ENCODE assay signal across 8 cellular contexts in genomic region chr2:156436477-156437085, GRCh38. TPM values are rescaled to one million over a fixed set of nuclear protein-coding genes. Genes with fewer than 3 reads are reported as not detected.
A peak's percentile ranks its signal among the peaks of the same experiment; 100 is the strongest.
DNase-seq lines count a peak whose midpoint lies in the region; ATAC-seq, FAIRE-seq and TF ChIP-seq lines count a peak whose summit lies in the region.

No MANE protein-coding gene starts in this region.

- no peak for DNase-seq in GM12891 (ENCODE audit: insufficient read length, low spot score)
- peak; percentile 44 for DNase-seq in activated CD8-positive, alpha-beta T cell treated with anti-CD3 and anti-CD28 coated beads, Interleukin-2, amount 10 ng/mL, durations not matched to agents 7 days and 5 days
- DNase-seq in fibroblast of mammary gland (ENCODE audit: low read depth) = no peak
- no peak for DNase-seq in nephron progenitor cell
- DNase-seq in NCI-H2029 (lab: John Stamatoyannopoulos, UW) = no peak
- no peak for DNase-seq in iPS-NIHi11 (ENCODE audit: low spot score)

- H3K27ac Mint-ChIP-seq in IgD-negative memory B cell = peak overlapping the region; percentile 80 to 98 (median 96)
- H3K27ac Mint-ChIP-seq in activated CD8-positive, alpha-beta T cell treated with anti-CD3 and anti-CD28 coated beads, Interleukin-2, amount 10 ng/mL, durations not matched to agents 7 days and 5 days = peak overlapping the region; percentile 88
- peak overlapping the region; percentile 90 for H3K27ac Mint-ChIP-seq in nephron progenitor cell

- no peak for TF ChIP-seq CTCF in fibroblast of mammary gland (conservative IDR thresholded peaks at IDR 0.05; ENCODE audit: control insufficient read depth, insufficient read depth, low read depth, low read length)
- TF ChIP-seq CTCF in nephron progenitor cell (IDR thresholded peaks at IDR 0.05) = no peak

- H3K4me1 Mint-ChIP-seq in IgD-negative memory B cell (peaks cover 17 to 26% (median 24%) of the 10 kb centered on the region in 3 donors), nephron progenitor cell (peaks cover 48% of the 10 kb centered on the region)
- H3K4me1 Mint-ChIP-seq in activated CD8-positive, alpha-beta T cell treated with anti-CD3 and anti-CD28 coated beads, Interleukin-2, amount 10 ng/mL, durations not matched to agents 7 days and 5 days (ENCODE audit: low read depth) = peaks cover 30% of the 10 kb centered on the region

- CTCF ChIA-PET in activated CD8-positive, alpha-beta T cell treated with anti-CD3 and anti-CD28 coated beads, Interleukin-2, amount 10 ng/mL, durations not matched to agents 7 days and 5 days (lab: Charles Lee) = interaction anchor here (0.8 to 1.6 kb wide), 3 partner anchors 36 to 152 kb away, joined by 3 to 12 read pairs (median 6); no protein-coding TSS in a partner anchor

- peak overlapping the region; percentile 82 for H3K4me3 ChIP-seq in fibroblast of mammary gland (ENCODE audit: control insufficient read depth, low read depth, low read length)

- FAIRE-seq in GM12891 (lab: Jason Lieb, UNC) = peak; percentile 87

- POLR2A ChIA-PET in activated CD8-positive, alpha-beta T cell treated with anti-CD3 and anti-CD28 coated beads, Interleukin-2, amount 10 ng/mL, durations not matched to agents 7 days and 5 days (lab: Charles Lee) = interaction anchor here (0.6 to 2.0 kb wide), 4 partner anchors 36 to 106 kb away, joined by 3 to 5 read pairs (median 4); no protein-coding TSS in a partner anchor

- peak; percentile 64 for ATAC-seq in GM21717 (IDR thresholded peaks at IDR 0.05; ENCODE audit: unreplicated experiment)
- ATAC-seq in activated CD8-positive, alpha-beta T cell treated with anti-CD3 and anti-CD28 coated beads, Interleukin-2, amount 10 ng/mL, durations not matched to agents 7 days and 5 days = peak; percentile 49

- H3K36me3 Mint-ChIP-seq in IgD-negative memory B cell = peaks cover 3% of the 10 kb centered on the region
- peaks cover 17% of the 10 kb centered on the region for H3K36me3 Mint-ChIP-seq in activated CD8-positive, alpha-beta T cell treated with anti-CD3 and anti-CD28 coated beads, Interleukin-2, amount 10 ng/mL, durations not matched to agents 7 days and 5 days (ENCODE audit: low read depth)
- peaks cover 22% of the 10 kb centered on the region for H3K36me3 Mint-ChIP-seq in nephron progenitor cell (ENCODE audit: low read depth)

- H3K27me3 Mint-ChIP-seq in IgD-negative memory B cell (no peaks in the 10 kb centered on the region), nephron progenitor cell (ENCODE audit: low read depth, poor library complexity) (no peaks in the 10 kb centered on the region)
- no peaks in the 10 kb centered on the region for H3K27me3 Mint-ChIP-seq in activated CD8-positive, alpha-beta T cell treated with anti-CD3 and anti-CD28 coated beads, Interleukin-2, amount 10 ng/mL, durations not matched to agents 7 days and 5 days (ENCODE audit: low read depth)

- H3K4me3 Mint-ChIP-seq in IgD-negative memory B cell = peak overlapping the region; percentile 95 to 99 (median 96)
- peak overlapping the region; percentile 88 for H3K4me3 Mint-ChIP-seq in activated CD8-positive, alpha-beta T cell treated with anti-CD3 and anti-CD28 coated beads, Interleukin-2, amount 10 ng/mL, durations not matched to agents 7 days and 5 days
- H3K4me3 Mint-ChIP-seq in nephron progenitor cell = peak overlapping the region; percentile 93

- H3K9me3 Mint-ChIP-seq in IgD-negative memory B cell (no peaks in the 10 kb centered on the region), nephron progenitor cell (no peaks in the 10 kb centered on the region)
- H3K9me3 Mint-ChIP-seq in activated CD8-positive, alpha-beta T cell treated with anti-CD3 and anti-CD28 coated beads, Interleukin-2, amount 10 ng/mL, durations not matched to agents 7 days and 5 days (ENCODE audit: insufficient read depth) = no peaks in the 10 kb centered on the region

- TF ChIP-seq POLR2A in GM12891 (IDR thresholded peaks at IDR 0.05; ENCODE audit: low read depth, low read length) = no peak

TF ChIP-seq in GM12891, 5 proteins besides CTCF, POLR2A, EP300 and RAD21:
- no peak for TF ChIP-seq POU2F2 (IDR thresholded peaks at IDR 0.05; ENCODE audit: low read depth, low read length)
- TF ChIP-seq PAX5 (IDR thresholded peaks at IDR 0.05; ENCODE audit: insufficient read depth, low read length, severe bottlenecking) = no peak
- TF ChIP-seq SPI1 (IDR thresholded peaks at IDR 0.05; ENCODE audit: low read depth, low read length) = 0 out of 2 replicates have a peak, but pooled peaks have one; percentile 9
- 0 out of 2 replicates have a peak, but pooled peaks have one; percentile 59 for TF ChIP-seq TAF1 (IDR thresholded peaks at IDR 0.05; ENCODE audit: low read depth, low read length)

RNA-seq across cellular contexts. Expression of gene GPD2, which starts 0.4 kb away (rescaled TPM):
- polyA plus RNA-seq in GM12891 (2012; ENCODE audit: low read depth, missing spikeins) = 11.6 TPM
- 6.5 TPM for polyA plus RNA-seq in IgD-negative memory B cell
- 10 to 100 TPM; 13.6 to 14.7 TPM for total RNA-seq in activated CD8-positive, alpha-beta T cell treated with anti-CD3 and anti-CD28 coated beads, Interleukin-2, amount 10 ng/mL, durations not matched to agents 7 days and 5 days
